Comparison of ENCODE assay signal across 21 cellular contexts in genomic region chr11:2468363-2469240, GRCh38. TPM values are rescaled to one million over a fixed set of nuclear protein-coding genes. Genes with fewer than 3 reads are reported as not detected.
DNase-seq lines count a peak whose midpoint lies in the region; ATAC-seq, FAIRE-seq and TF ChIP-seq lines count a peak whose summit lies in the region.
"Had no signal": no experiment of that assay in that cellular context is flagged by ENCODE, and none has a peak within 500 bp of the region (broad histone marks: within the 10 kb centered on the region; RNA-seq: fewer than 3 reads in every experiment).

No MANE protein-coding gene starts in this region.

- peaks cover 8 to 26% of the 10 kb centered on the region in 2 donors for H3K4me1 ChIP-seq in kidney (ENCODE audit: control insufficient read depth in 1 of 2, insufficient read depth in 1 of 2, low read depth in 1 of 2, low read length in 2 of 2)

- H3K27me3 Mint-ChIP-seq in stimulated activated naive B cell treated with anti-CD40 and anti-IgM and Interleukin-4, amounts not matched to agents 10 μg/mL and 1 μg/mL and 100 μg/mL, for 72 hours, result no peaks in the 10 kb centered on the region
- H3K27me3 Mint-ChIP-seq: activated T-cell treated with anti-CD3 and anti-CD28 coated beads, Interleukin-2, amount 50 U/mL, for 24 hours; effector memory CD8-positive, alpha-beta T cell had no signal

- no peaks in the 10 kb centered on the region for H3K9me3 ChIP-seq in kidney (ENCODE audit: control insufficient read depth in 1 of 2, low read length in 2 of 2)
- H3K9me3 ChIP-seq: upper lobe of left lung had no signal

- H3K4me3 Mint-ChIP-seq in stimulated activated naive B cell treated with anti-CD40 and anti-IgM and Interleukin-4, amounts not matched to agents 10 μg/mL and 1 μg/mL and 100 μg/mL, for 72 hours, result no peak overlapping the region
- H3K4me3 Mint-ChIP-seq: activated T-cell treated with anti-CD3 and anti-CD28 coated beads, Interleukin-2, amount 50 U/mL, for 24 hours had no signal

- H3K27ac ChIP-seq in kidney (ENCODE audit: low read depth in 2 of 2, low read length in 2 of 2), result no peak overlapping the region
- H3K27ac ChIP-seq: cardiac muscle cell, upper lobe of left lung had no signal

- TF ChIP-seq CTCF in NB4 (IDR thresholded peaks at IDR 0.05; ENCODE audit: low read depth, low read length) (no peak), kidney (IDR thresholded peaks at IDR 0.05; ENCODE audit: borderline replicate concordance, extremely low read depth, insufficient read depth) (no peak)

- peak overlapping the region; percentile 47 for H3K27ac Mint-ChIP-seq in stimulated activated naive B cell treated with anti-CD40 and anti-IgM and Interleukin-4, amounts not matched to agents 10 μg/mL and 1 μg/mL and 100 μg/mL, for 72 hours
- H3K27ac Mint-ChIP-seq: activated T-cell treated with anti-CD3 and anti-CD28 coated beads, Interleukin-2, amount 50 U/mL, for 24 hours; progenitor cell of endocrine pancreas had no signal

- ATAC-seq in stimulated activated naive B cell treated with anti-CD40 and anti-IgM and Interleukin-4, amounts not matched to agents 10 μg/mL and 1 μg/mL and 100 μg/mL, for 72 hours (replicated peaks), result no peak
- no peak for ATAC-seq in GM21737 (IDR thresholded peaks at IDR 0.05; ENCODE audit: unreplicated experiment)
- ATAC-seq: effector memory CD8-positive, alpha-beta T cell; GM12878 had no signal

- H3K4me1 Mint-ChIP-seq in stimulated activated naive B cell treated with anti-CD40 and anti-IgM and Interleukin-4, amounts not matched to agents 10 μg/mL and 1 μg/mL and 100 μg/mL, for 72 hours, result peaks cover 33 to 34% of the 10 kb centered on the region in 2 donors

- intact Hi-C loops in kidney (cut with DNase I), result no loop called here

- no peaks in the 10 kb centered on the region for H3K36me3 ChIP-seq in kidney (ENCODE audit: control insufficient read depth in 1 of 2, insufficient read depth in 2 of 2, low read length in 2 of 2)
- H3K36me3 ChIP-seq: cardiac muscle cell, upper lobe of left lung had no signal

- no peak overlapping the region for H3K9ac ChIP-seq in kidney (ENCODE audit: low read length in 2 of 2)

- FAIRE-seq in kidney (lab: Jason Lieb, UNC), result no peak
- FAIRE-seq: GM12878 had no signal

- DNase-seq in activated CD8-positive, alpha-beta memory T cell treated with anti-CD3 and anti-CD28 coated beads for 24 hours, result peak; percentile 55
- no peak for DNase-seq in activated CD8-positive, alpha-beta memory T cell treated with anti-CD3 and anti-CD28 coated beads, Interleukin-2, amount 50 U/mL, for 4 hours
- peak; percentile 81 for DNase-seq in NB4 (ENCODE audit: low read depth)
- peak; percentile 42 for DNase-seq in kidney
- DNase-seq in stimulated activated naive B cell treated with anti-CD40 and anti-IgM and Interleukin-4, amounts not matched to agents 10 μg/mL and 1 μg/mL and 100 μg/mL, for 72 hours, result no peak
- no peak for DNase-seq in activated CD4-positive, alpha-beta T cell treated with anti-CD3 and anti-CD28 coated beads, Interleukin-2, amount 50 U/mL, for 4 hours
- no peak for DNase-seq in Kasumi-1 (lab: John Stamatoyannopoulos, UW)
- DNase-seq: activated CD4-positive, alpha-beta T cell treated with anti-CD3 and anti-CD28 coated beads for 1 hour; activated T-cell treated with anti-CD3 and anti-CD28 coated beads, Interleukin-2, amount 50 U/mL, for 24 hours; effector memory CD8-positive, alpha-beta T cell; hypothalamus; KG1; NCI-H226; stimulated activated naive CD4-positive, alpha-beta T cell treated with Interleukin-2 at 50 U/mL for 16 hours had no signal

- no peak for TF ChIP-seq POLR2A in NB4 (IDR thresholded peaks at IDR 0.05; ENCODE audit: extremely low read depth, insufficient read length)

- no peak overlapping the region for H3K4me3 ChIP-seq in NB4 (ENCODE audit: low read depth, low read length)
- H3K4me3 ChIP-seq in kidney (ENCODE audit: low read length in 2 of 2), result no peak overlapping the region
- H3K4me3 ChIP-seq: cardiac muscle cell, GM12878, upper lobe of left lung had no signal

- peaks cover 0 to 3% of the 10 kb centered on the region in 2 donors for H3K9me3 Mint-ChIP-seq in stimulated activated naive B cell treated with anti-CD40 and anti-IgM and Interleukin-4, amounts not matched to agents 10 μg/mL and 1 μg/mL and 100 μg/mL, for 72 hours
- H3K9me3 Mint-ChIP-seq: activated T-cell treated with anti-CD3 and anti-CD28 coated beads, Interleukin-2, amount 50 U/mL, for 24 hours; effector memory CD8-positive, alpha-beta T cell had no signal

- H3K36me3 Mint-ChIP-seq in stimulated activated naive B cell treated with anti-CD40 and anti-IgM and Interleukin-4, amounts not matched to agents 10 μg/mL and 1 μg/mL and 100 μg/mL, for 72 hours, result no peaks in the 10 kb centered on the region

RNA-seq across cellular contexts. Expression of gene KCNQ1, which starts 23.8 kb away (rescaled TPM):
- total RNA-seq in kidney, result 45.5 TPM
- polyA plus RNA-seq in kidney (ENCODE audit: insufficient read depth, low read depth, low replicate concordance), result 49.4 TPM
- total RNA-seq: A673 had no signal

RNA-seq across cellular contexts. Expression of gene TRPM5, which starts 24.3 kb away (rescaled TPM):
- total RNA-seq in kidney, result 0.25 TPM
- 0.69 TPM for polyA plus RNA-seq in kidney (ENCODE audit: insufficient read depth, low read depth, low replicate concordance)
- total RNA-seq: A673; GM12878; T-helper 2 cell treated with Interferon-gamma antibody and Interleukin-4, amounts not matched to agents 100 ng/mL and 5 ng/mL, for 36 hours; upper lobe of left lung had no signal
- polyA plus RNA-seq: GM12878 had no signal

Comparison
In these comparisons a context has a peak if more than half of its experiments do, and no peak if none do; other contexts are left out.
1. DNase-seq: peak in activated CD8-positive, alpha-beta memory T cell treated with anti-CD3 and anti-CD28 coated beads for 24 hours (single experiment), NB4 (single experiment) and kidney (single experiment); none in activated CD8-positive, alpha-beta memory T cell treated with anti-CD3 and anti-CD28 coated beads, Interleukin-2, amount 50 U/mL, for 4 hours (single experiment), stimulated activated naive B cell treated with anti-CD40 and anti-IgM and Interleukin-4, amounts not matched to agents 10 μg/mL and 1 μg/mL and 100 μg/mL, for 72 hours (single experiment), activated CD4-positive, alpha-beta T cell treated with anti-CD3 and anti-CD28 coated beads, Interleukin-2, amount 50 U/mL, for 4 hours (0 of 2) and Kasumi-1 (0 of 2).